26 cellular contexts compared by ENCODE assay signal in genomic region chr3:44117239-44117638, GRCh38.
DNase-seq lines count a peak whose midpoint lies in the region; ATAC-seq, FAIRE-seq and TF ChIP-seq lines count a peak whose summit lies in the region.
"Had no signal": no experiment of that assay in that cellular context is flagged by ENCODE, and none has a peak within 500 bp of the region (broad histone marks: within the 10 kb centered on the region; RNA-seq: fewer than 3 reads in every experiment).

No MANE protein-coding gene starts in this region.

- POLR2A ChIA-PET in Caco-2 (lab: Charles Lee), result interaction anchor here (1.0 kb wide), 1 partner anchor 65 kb away, joined by 5 read pairs; no protein-coding TSS in a partner anchor
- POLR2A ChIA-PET in RWPE1 (lab: Yijun Ruan, JAX; ENCODE audit: low non-redundant PET), result no interaction called here

- peak in 3 of 4 donors; percentile 61 to 84 (median 70) for ATAC-seq in pancreas
- ATAC-seq in GM19035 (IDR thresholded peaks at IDR 0.05; ENCODE audit: unreplicated experiment), result no peak
- ATAC-seq in aorta (ENCODE audit: low FRiP score), result no peak
- ATAC-seq: gastrocnemius medialis; HepG2; psoas muscle; stimulated activated naive CD8-positive, alpha-beta T cell treated with anti-CD3 and anti-CD28 coated beads, Interleukin-15, Interleukin-2, amounts not matched to agents 100 U/mL and 50 U/mL, for 24 hours had no signal

- H3K4me3 Mint-ChIP-seq in Caco-2 (ENCODE audit: unreplicated experiment), result peak overlapping the region; percentile 44
- H3K4me3 Mint-ChIP-seq: activated naive CD8-positive, alpha-beta T cell treated with anti-CD3 and anti-CD28 coated beads for 36 hours; memory B cell had no signal

- H3K27ac Mint-ChIP-seq in Caco-2 (ENCODE audit: unreplicated experiment), result peak overlapping the region; percentile 83
- H3K27ac Mint-ChIP-seq: activated naive CD8-positive, alpha-beta T cell treated with anti-CD3 and anti-CD28 coated beads for 36 hours; memory B cell had no signal

- no peaks in the 10 kb centered on the region for H3K27me3 ChIP-seq in Caco-2 (replicated peaks; ENCODE audit: control insufficient read depth, insufficient read depth, low read length)
- no peaks in the 10 kb centered on the region for H3K27me3 ChIP-seq in pancreas
- H3K27me3 ChIP-seq in SJCRH30, result no peaks in the 10 kb centered on the region
- H3K27me3 ChIP-seq in aorta (ENCODE audit: control insufficient read depth in 1 of 2, insufficient read depth in 2 of 2, low read length in 1 of 2), result no peaks in the 10 kb centered on the region
- H3K27me3 ChIP-seq: dorsolateral prefrontal cortex, gastrocnemius medialis had no signal

- CTCF ChIA-PET in Caco-2 (lab: Charles Lee) (no interaction called here), RWPE1 (lab: Yijun Ruan, JAX) (no interaction called here)

- intact Hi-C loops in Caco-2 (cut with micrococcal nuclease; ENCODE audit: unreplicated experiment), result no loop called here
- intact Hi-C loops in pancreas (cut with DNase I), result no loop called here
- intact Hi-C loops in aorta (cut with DNase I), result no loop called here

- H3K4me3 ChIP-seq in Caco-2 (ENCODE audit: low read depth, low read length), result no peak overlapping the region
- H3K4me3 ChIP-seq in pancreas, result no peak overlapping the region
- H3K4me3 ChIP-seq in SJCRH30, result no peak overlapping the region
- no peak overlapping the region for H3K4me3 ChIP-seq in aorta (ENCODE audit: low read length in 2 of 2)
- H3K4me3 ChIP-seq: dorsolateral prefrontal cortex, gastrocnemius medialis, psoas muscle had no signal

- BruUV-seq in Caco-2 (replicated peaks; lab: Mats Ljungman, UMichigan), result no TSS peak

- H3K27me3 Mint-ChIP-seq in Caco-2 (ENCODE audit: insufficient read depth, unreplicated experiment), result no peaks in the 10 kb centered on the region

- FAIRE-seq in pancreas (lab: Jason Lieb, UNC), result no peak
- FAIRE-seq: HepG2, kidney had no signal

- TF ChIP-seq CTCF in Caco-2 (IDR thresholded peaks at IDR 0.05; ENCODE audit: insufficient read depth in 1 of 2, low read depth in 1 of 2, low read length in 1 of 2, severe bottlenecking in 1 of 2, unreplicated experiment in 1 of 2), result no peak
- TF ChIP-seq CTCF in RWPE1 (conservative IDR thresholded peaks at IDR 0.05; ENCODE audit: low read depth), result no peak
- TF ChIP-seq CTCF in pancreas (IDR thresholded peaks at IDR 0.05), result no peak

- WGBS in pancreas, 2 donors, result 24 to 26% methylated on average over 2 of the region's 2 CpGs
- WGBS in aorta, 2 donors, result 81 to 86% methylated on average over 2 of the region's 2 CpGs

- peaks cover 23% of the 10 kb centered on the region for H3K4me1 ChIP-seq in Caco-2
- H3K4me1 ChIP-seq in pancreas, result no peaks in the 10 kb centered on the region
- H3K4me1 ChIP-seq in SJCRH30, result no peaks in the 10 kb centered on the region
- H3K4me1 ChIP-seq in aorta (ENCODE audit: control insufficient read depth in 1 of 2, insufficient read depth in 2 of 2, low read length in 2 of 2), result no peaks in the 10 kb centered on the region
- H3K4me1 ChIP-seq: gastrocnemius medialis, psoas muscle had no signal

- H3K4me1 Mint-ChIP-seq in Caco-2 (ENCODE audit: low read depth, unreplicated experiment), result peaks cover 11% of the 10 kb centered on the region

- H3K9me3 ChIP-seq in Caco-2 (no peaks in the 10 kb centered on the region), pancreas (no peaks in the 10 kb centered on the region), SJCRH30 (replicated peaks) (no peaks in the 10 kb centered on the region), aorta (ENCODE audit: control insufficient read depth, low read length) (no peaks in the 10 kb centered on the region)
- H3K9me3 ChIP-seq: gastrocnemius medialis, neutrophil, psoas muscle had no signal

- no peaks in the 10 kb centered on the region for H3K36me3 Mint-ChIP-seq in Caco-2 (ENCODE audit: insufficient read depth, unreplicated experiment)
- H3K36me3 Mint-ChIP-seq: activated naive CD8-positive, alpha-beta T cell treated with anti-CD3 and anti-CD28 coated beads for 36 hours; memory B cell had no signal

- H3K27ac ChIP-seq in RWPE1 (no peak overlapping the region), pancreas (no peak overlapping the region), SJCRH30 (no peak overlapping the region), aorta (ENCODE audit: low read depth in 1 of 2, low read length in 2 of 2) (no peak overlapping the region)
- H3K27ac ChIP-seq: dorsolateral prefrontal cortex, gastrocnemius medialis, neutrophil, psoas muscle had no signal

- H3K36me3 ChIP-seq in Caco-2 (ENCODE audit: control insufficient read depth, insufficient read depth, low read length) (no peaks in the 10 kb centered on the region), pancreas (no peaks in the 10 kb centered on the region), SJCRH30 (no peaks in the 10 kb centered on the region), aorta (ENCODE audit: control insufficient read depth in 1 of 2, insufficient read depth in 2 of 2, low read length in 1 of 2) (no peaks in the 10 kb centered on the region)
- H3K36me3 ChIP-seq: gastrocnemius medialis, neutrophil had no signal

- DNase-seq in Caco-2 (peak in 1 of 2 experiments; percentile 19), RWPE1 (ENCODE audit: low spot score) (peak; percentile 19), iPS-NIHi11 (ENCODE audit: low spot score) (peak; percentile 62), pancreas (peak in 3 of 6 donors; percentile 21 to 37 (median 29)), SJCRH30 (no peak), aorta (no peak), globus pallidus (ENCODE audit: low spot score) (no peak)
- DNase-seq: activated CD4-positive, alpha-beta T cell treated with anti-CD3 and anti-CD28 coated beads for 4 hours; activated effector memory CD4-positive, alpha-beta T cell treated with anti-CD3 and anti-CD28 coated beads, Interleukin-2, amount 50 U/mL, for 16 hours; activated naive CD8-positive, alpha-beta T cell treated with anti-CD3 and anti-CD28 coated beads for 36 hours; activated T-cell treated with anti-CD3 and anti-CD28 coated beads for 4 hours; cerebellar nuclear complex; DMS79; dorsolateral prefrontal cortex; gastrocnemius medialis; GF-D8; hypothalamus; kidney; NCI-H510A; psoas muscle; stimulated activated naive CD8-positive, alpha-beta T cell treated with anti-CD3 and anti-CD28 coated beads, Interleukin-15, Interleukin-2, amounts not matched to agents 100 U/mL and 50 U/mL, for 24 hours; T-helper 2 cell had no signal

- H3K9me3 Mint-ChIP-seq in Caco-2 (ENCODE audit: unreplicated experiment), result no peaks in the 10 kb centered on the region
- H3K9me3 Mint-ChIP-seq: activated naive CD8-positive, alpha-beta T cell treated with anti-CD3 and anti-CD28 coated beads for 36 hours; memory B cell had no signal

Comparison
In these comparisons a context has a peak if more than half of its experiments do, and no peak if none do; other contexts are left out.
1. DNase-seq: peak in RWPE1 (single experiment) and iPS-NIHi11 (single experiment); none in SJCRH30 (0 of 2), aorta (0 of 2) and globus pallidus (single experiment).
2. ATAC-seq: peak in pancreas (3 of 4); none in GM19035 (single experiment) and aorta (single experiment).